2 cellular contexts compared by ENCODE assay signal in genomic region chr3:32570426-32571191, GRCh38.
TF ChIP-seq lines count a peak whose summit lies in the region.

Gene DYNC1LI1 (minus strand): TSS chr3:32570858. CDS start chr3:32570770, 88 bp downstream.

TF ChIP-seq in IMR-90, 13 proteins besides CTCF, POLR2A, EP300 and RAD21:
- TF ChIP-seq NFE2L2 (IDR thresholded peaks at IDR 0.05; ENCODE audit: low read depth, low read length): peak; percentile 48; the same call in 1 of the 2 replicates
- TF ChIP-seq CEBPB (IDR thresholded peaks at IDR 0.05; ENCODE audit: low read depth, low read length): peak; percentile 45; the same call in 1 of the 2 replicates
- no peak for TF ChIP-seq FOS (IDR thresholded peaks at IDR 0.05; ENCODE audit: low read depth, low read length)
- peak; percentile 95 for TF ChIP-seq BHLHE40 (IDR thresholded peaks at IDR 0.05; ENCODE audit: low read depth, low read length)
- no peak for TF ChIP-seq SMC3 (IDR thresholded peaks at IDR 0.05; ENCODE audit: low read depth, low read length)
- TF ChIP-seq MAZ (IDR thresholded peaks at IDR 0.05; ENCODE audit: borderline replicate concordance, low read depth, low read length): peak; percentile 44; the same call in 1 of the 2 replicates
- TF ChIP-seq USF2 (IDR thresholded peaks at IDR 0.05; ENCODE audit: low read depth, low read length): no peak
- no peak for TF ChIP-seq ELK1 (IDR thresholded peaks at IDR 0.05; ENCODE audit: borderline replicate concordance, low read depth, low read length)
- no peak for TF ChIP-seq RFX5 (IDR thresholded peaks at IDR 0.05; ENCODE audit: low read depth, low read length)
- peak; percentile 40; the same call in 1 of the 2 replicates for TF ChIP-seq MXI1 (IDR thresholded peaks at IDR 0.05; ENCODE audit: borderline replicate concordance, low read depth, low read length)
- TF ChIP-seq MAFK (IDR thresholded peaks at IDR 0.05; ENCODE audit: low read depth, low read length): no peak
- TF ChIP-seq RCOR1 (IDR thresholded peaks at IDR 0.05; ENCODE audit: insufficient replicate concordance, low read length): no peak
- 0 out of 2 replicates have a peak, but pooled peaks have one; percentile 56 for TF ChIP-seq CHD1 (IDR thresholded peaks at IDR 0.05; ENCODE audit: low read depth, low read length)

TF ChIP-seq in endothelial cell of umbilical vein, 7 proteins besides CTCF, POLR2A, EP300 and RAD21:
- TF ChIP-seq POLR2AphosphoS5 (IDR thresholded peaks at IDR 0.05; ENCODE audit: insufficient read depth, low read depth, low read length): peak; percentile 86
- no peak for TF ChIP-seq EZH2 (IDR thresholded peaks at IDR 0.05; ENCODE audit: borderline replicate concordance, low read depth, low read length, severe bottlenecking)
